8 cellular contexts compared by ENCODE assay signal in genomic region chr5:134503937-134504437, GRCh38. TPM values are rescaled to one million over a fixed set of nuclear protein-coding genes. Genes with fewer than 3 reads are reported as not detected.
DNase-seq lines count a peak whose midpoint lies in the region; ATAC-seq and TF ChIP-seq lines count a peak whose summit lies in the region.

No MANE protein-coding gene starts in this region.

- peak overlapping the region; percentile 78 for H3K9ac ChIP-seq in GM23248
- H3K9ac ChIP-seq in SK-N-MC (ENCODE audit: insufficient read length), result peak overlapping the region; percentile 2
- peak overlapping the region; percentile 72 for H3K9ac ChIP-seq in skeletal muscle satellite cell (ENCODE audit: low read depth, low read length)

- in situ Hi-C loops in GM23248 (cut with MboI) (no loop called here), ACHN (cut with HindIII; ENCODE audit: low pct_ligation_motif_present, low pct_unique_long_range_greater_than_20kb, low sequenced_read_pairs) (no loop called here)

- H3K27me3 ChIP-seq in GM23248 (replicated peaks; ENCODE audit: insufficient read depth) (no peaks in the 10 kb centered on the region), esophagus squamous epithelium (no peaks in the 10 kb centered on the region), skeletal muscle satellite cell (ENCODE audit: control insufficient read depth, insufficient read depth, low read length) (no peaks in the 10 kb centered on the region)

- H3F3A ChIP-seq in GM23248 (ENCODE audit: insufficient read depth), result peaks cover 25% of the 10 kb centered on the region

- TF ChIP-seq POLR2A in esophagus squamous epithelium (IDR thresholded peaks at IDR 0.05), result no peak

- H3K9me3 ChIP-seq in GM23248 (ENCODE audit: low read depth) (no peaks in the 10 kb centered on the region), SK-N-MC (ENCODE audit: low read depth, low read length) (no peaks in the 10 kb centered on the region), esophagus squamous epithelium (no peaks in the 10 kb centered on the region), skeletal muscle satellite cell (replicated peaks; ENCODE audit: low read length) (no peaks in the 10 kb centered on the region)

- no peaks in the 10 kb centered on the region for H3K79me2 ChIP-seq in GM23248 (ENCODE audit: insufficient read depth)

- peak overlapping the region; percentile 30; the same call in 1 of the 2 replicates for H3K4me3 ChIP-seq in GM23248
- no peak overlapping the region for H3K4me3 ChIP-seq in SK-N-MC
- H3K4me3 ChIP-seq in esophagus squamous epithelium, result no peak overlapping the region
- H3K4me3 ChIP-seq in skeletal muscle satellite cell (ENCODE audit: low read length), result no peak overlapping the region

- 33 to 46% methylated on average over 3 of the region's 3 CpGs for WGBS in GM23248 (ENCODE audit: low coverage in 1 of 2, low lambda C conversion rate in 2 of 2, missing lambda C conversion rate in 2 of 2), 2 experiments
- WGBS in esophagus squamous epithelium, 2 donors, result 53 to 57% methylated on average over 3 of the region's 3 CpGs

- DNase-seq in GM23248 (peak; percentile 78), SK-N-MC (ENCODE audit: low read depth, low spot score) (no peak), esophagus squamous epithelium (lab: John Stamatoyannopoulos, UW) (no peak), ACHN (no peak)
- no peak for DNase-seq in stimulated activated CD8-positive, alpha-beta memory T cell treated with anti-CD3 and anti-CD28 coated beads, Interleukin-4, amount 100 ng/mL, for 48 hours

- TF ChIP-seq CTCF in esophagus squamous epithelium (IDR thresholded peaks at IDR 0.05), result no peak

- H3K4me2 ChIP-seq in GM23248 (ENCODE audit: unreplicated experiment), result peak overlapping the region; percentile 67
- H3K4me2 ChIP-seq in skeletal muscle satellite cell (ENCODE audit: low read length), result peak overlapping the region; percentile 37

- intact Hi-C loops in esophagus squamous epithelium (cut with DNase I), result no loop called here

- no peaks in the 10 kb centered on the region for H3K9me2 ChIP-seq in GM23248 (ENCODE audit: insufficient read depth)

- H3K36me3 ChIP-seq in GM23248 (ENCODE audit: low read depth) (no peaks in the 10 kb centered on the region), SK-N-MC (ENCODE audit: insufficient read depth, low read length) (no peaks in the 10 kb centered on the region), esophagus squamous epithelium (no peaks in the 10 kb centered on the region), skeletal muscle satellite cell (ENCODE audit: insufficient read depth, low read length) (no peaks in the 10 kb centered on the region)

- no peak for ATAC-seq in HG03521 (IDR thresholded peaks at IDR 0.05; ENCODE audit: unreplicated experiment)
- ATAC-seq in GM21737 (IDR thresholded peaks at IDR 0.05; ENCODE audit: unreplicated experiment), result no peak

- H3K4me1 ChIP-seq in GM23248 (ENCODE audit: insufficient read depth) (peaks cover 22% of the 10 kb centered on the region), esophagus squamous epithelium (peaks cover 7 to 55% (median 36%) of the 10 kb centered on the region in 3 donors), skeletal muscle satellite cell (ENCODE audit: control insufficient read depth, insufficient read depth, low read length) (peaks cover 31% of the 10 kb centered on the region)

- H4K20me1 ChIP-seq in GM23248 (ENCODE audit: insufficient read depth), result no peaks in the 10 kb centered on the region

- peak overlapping the region; percentile 76 for H2AFZ ChIP-seq in GM23248

- H3K27ac ChIP-seq in GM23248 (peak overlapping the region; percentile 97), SK-N-MC (peak overlapping the region; percentile 69; the same call in 1 of the 2 replicates), esophagus squamous epithelium (peak overlapping the region; percentile 67 to 90 (median 76))

RNA-seq across cellular contexts. Expression of gene JADE2, which starts 21.5 kb away (rescaled TPM):
- 18.0 and 20.9 TPM in 2 replicates for total RNA-seq in GM23248 (2014; rRNA removed; shearing (Covaris generic))
- 7.1 and 8.0 TPM in 2 replicates for polyA plus RNA-seq in GM23248 (2016; fragmentation: Nextera tagmentation; extraction: Ambion mirVana)
- total RNA-seq in esophagus squamous epithelium, result 10 to 100 TPM in 3 of 4 donors, 1 to 10 TPM in 1; 9.1 to 32.8 (median 14.9) TPM
- 23.8 and 35.8 TPM in 2 replicates for total RNA-seq in skeletal muscle satellite cell (2012; rRNA removed)

Comparison
In these comparisons a context has a peak if more than half of its experiments do, and no peak if none do; other contexts are left out.
1. H3K9ac ChIP-seq: peak in every context shown above with its lines; median percentile 78 in GM23248; 72 in skeletal muscle satellite cell; 2 in SK-N-MC.